Comparison of ENCODE assay signal across 8 cellular contexts in genomic region chr1:20634065-20634593, GRCh38. TPM values are rescaled to one million over a fixed set of nuclear protein-coding genes. Genes with fewer than 3 reads are reported as not detected.
DNase-seq lines count a peak whose midpoint lies in the region; ATAC-seq, FAIRE-seq and TF ChIP-seq lines count a peak whose summit lies in the region.

No MANE protein-coding gene starts in this region.

- H4K91ac ChIP-seq in mesenchymal stem cell (ENCODE audit: low read length): no peak overlapping the region

- in situ Hi-C loops in GM12878 (cut with MboI): no loop called here
- in situ Hi-C loops in ACHN (cut with HindIII; ENCODE audit: low pct_ligation_motif_present, low pct_unique_long_range_greater_than_20kb, low sequenced_read_pairs): no loop called here

- H3K9me3 Mint-ChIP-seq in CD4-positive, alpha-beta T cell: no peaks in the 10 kb centered on the region

- H3K9me3 ChIP-seq in CD4-positive, alpha-beta T cell (ENCODE audit: control insufficient read depth, low read length): no peaks in the 10 kb centered on the region
- H3K9me3 ChIP-seq in GM12878 (replicated peaks; ENCODE audit: control insufficient read depth, insufficient read depth, low read length) (no peaks in the 10 kb centered on the region; the same call in 2 of the 3 replicates), mesenchymal stem cell (ENCODE audit: control insufficient read depth, low read length) (no peaks in the 10 kb centered on the region)

- H3K27ac ChIP-seq in CD4-positive, alpha-beta T cell (ENCODE audit: low read depth, low read length): peak overlapping the region; percentile 72
- no peak overlapping the region; the same call in 1 of the 2 replicates for H3K27ac ChIP-seq in KMS-11
- H3K27ac ChIP-seq in GM12878 (ENCODE audit: control insufficient read depth, insufficient read depth): no peak overlapping the region
- H3K27ac ChIP-seq in mesenchymal stem cell (ENCODE audit: low read length, poor library complexity, severe bottlenecking): peak overlapping the region; percentile 35

- H3K36me3 Mint-ChIP-seq in CD4-positive, alpha-beta T cell (ENCODE audit: low read depth): peaks cover 27% of the 10 kb centered on the region

- TF ChIP-seq EP300 in GM12878 (IDR thresholded peaks at IDR 0.05; ENCODE audit: borderline replicate concordance in 1 of 2, control insufficient read depth in 1 of 2, low read depth in 2 of 2, low read length in 2 of 2): no peak

- no peak for TF ChIP-seq POLR2A in GM12878 (IDR thresholded peaks at IDR 0.05; ENCODE audit: low read depth, low read length)

- TF ChIP-seq CTCF in CD4-positive, alpha-beta T cell (IDR thresholded peaks at IDR 0.05): no peak
- TF ChIP-seq CTCF in KMS-11 (conservative IDR thresholded peaks at IDR 0.05; ENCODE audit: low read depth, low read length) (no peak), GM12878 (IDR thresholded peaks at IDR 0.05 in 2 of 3, conservative IDR thresholded peaks at IDR 0.05 in 1 of 3; ENCODE audit: control insufficient read depth in 2 of 3, extremely low read depth in 1 of 3, insufficient read depth in 1 of 3, low read depth in 3 of 3, low read length in 3 of 3) (no peak)

- H3K36me3 ChIP-seq in KMS-11 (ENCODE audit: insufficient read depth): no peaks in the 10 kb centered on the region
- H3K36me3 ChIP-seq in GM12878 (ENCODE audit: control insufficient read depth in 2 of 2, insufficient read depth in 2 of 2, low read length in 1 of 2): no peaks in the 10 kb centered on the region
- peaks cover 23 to 27% of the 10 kb centered on the region in 2 experiments for H3K36me3 ChIP-seq in mesenchymal stem cell (ENCODE audit: control insufficient read depth in 1 of 2, insufficient read depth in 2 of 2, low read depth in 1 of 2, low read length in 2 of 2)

- no peaks in the 10 kb centered on the region for H4K20me1 ChIP-seq in KMS-11 (ENCODE audit: insufficient read depth)
- H4K20me1 ChIP-seq in GM12878 (ENCODE audit: control insufficient read depth, insufficient read depth): no peaks in the 10 kb centered on the region

- no peak overlapping the region for H2BK15ac ChIP-seq in mesenchymal stem cell (ENCODE audit: low read depth, poor library complexity, severe bottlenecking)

- ATAC-seq in CD4-positive, alpha-beta T cell (ENCODE audit: poor library complexity): peak; percentile 20
- ATAC-seq in GM12878 (peak; percentile 11; the same call in 2 of the 3 replicates), HG02571 (IDR thresholded peaks at IDR 0.05; ENCODE audit: unreplicated experiment) (no peak), GM21526 (IDR thresholded peaks at IDR 0.05; ENCODE audit: low FRiP score, unreplicated experiment) (no peak)

- peak overlapping the region; percentile 95 for H3K4me2 ChIP-seq in KMS-11
- H3K4me2 ChIP-seq in GM12878 (ENCODE audit: control insufficient read depth, insufficient read depth): peak overlapping the region; percentile 98
- H3K4me2 ChIP-seq in mesenchymal stem cell (ENCODE audit: low read length, poor library complexity, severe bottlenecking): peak overlapping the region; percentile 87

- peaks cover 12% of the 10 kb centered on the region for H3K4me1 Mint-ChIP-seq in CD4-positive, alpha-beta T cell (ENCODE audit: low read depth)

- no peak overlapping the region for H2AK5ac ChIP-seq in mesenchymal stem cell (ENCODE audit: low read length, severe bottlenecking)

- peak in 3 of 10 experiments; percentile 8 to 18 (median 9) for DNase-seq in CD4-positive, alpha-beta T cell
- DNase-seq in GM12878 (ENCODE audit: low read depth, low spot score): peak; percentile 13
- no peak for DNase-seq in mesenchymal stem cell
- no peak for DNase-seq in NCI-H1092 treated with DMSO at 0.1 percent for 48 hours (lab: John Stamatoyannopoulos, UW)
- no peak for DNase-seq in ACHN

- peak overlapping the region; percentile 87 for H3K27ac Mint-ChIP-seq in CD4-positive, alpha-beta T cell

- no peak overlapping the region for H3K14ac ChIP-seq in mesenchymal stem cell (ENCODE audit: low read length in 2 of 2)

- H3K4me3 Mint-ChIP-seq in CD4-positive, alpha-beta T cell: peak overlapping the region; percentile 94

- H2AFZ ChIP-seq in KMS-11 (ENCODE audit: low read depth): peak overlapping the region; percentile 84
- peak overlapping the region; percentile 90 for H2AFZ ChIP-seq in GM12878 (ENCODE audit: control insufficient read depth, low read depth, low read length)
- peak overlapping the region; percentile 72 for H2AFZ ChIP-seq in mesenchymal stem cell (ENCODE audit: low read depth, low read length)

- H3K18ac ChIP-seq in mesenchymal stem cell (ENCODE audit: low read depth in 1 of 2, low read length in 2 of 2): no peak overlapping the region

- H3K79me2 ChIP-seq in KMS-11 (ENCODE audit: insufficient read depth, low read depth): no peaks in the 10 kb centered on the region
- no peaks in the 10 kb centered on the region for H3K79me2 ChIP-seq in GM12878 (ENCODE audit: control insufficient read depth, insufficient read depth, low read length)

- no peak overlapping the region for H2BK5ac ChIP-seq in mesenchymal stem cell (ENCODE audit: low read depth, low read length, poor library complexity, severe bottlenecking)

- no peak for TF ChIP-seq RAD21 in GM12878 (IDR thresholded peaks at IDR 0.05; ENCODE audit: insufficient read depth, low read depth, low read length)

- SMC1A ChIA-PET in GM12878 (lab: Charles Lee; ENCODE audit: uncharacterized antibody, unreplicated experiment): interaction anchor here (0.6 to 1.5 kb wide), 5 partner anchors 9 to 112 kb away, joined by 3 to 6 read pairs (median 3); partner anchors contain the start of gene DDOST

- H2BK120ac ChIP-seq in mesenchymal stem cell (ENCODE audit: low read depth, low read length): no peak overlapping the region

- H3K79me1 ChIP-seq in mesenchymal stem cell (replicated peaks; ENCODE audit: low read length, poor library complexity, severe bottlenecking): peaks cover 11% of the 10 kb centered on the region

- H4K8ac ChIP-seq in mesenchymal stem cell (ENCODE audit: low read length): peak overlapping the region; percentile 45

- H3K4ac ChIP-seq in mesenchymal stem cell (ENCODE audit: low read depth in 1 of 2, low read length in 2 of 2): no peak overlapping the region

- H2BK12ac ChIP-seq in mesenchymal stem cell (ENCODE audit: low read length in 2 of 2): no peak overlapping the region

- peaks cover 3% of the 10 kb centered on the region for H3K27me3 Mint-ChIP-seq in CD4-positive, alpha-beta T cell

- no peaks in the 10 kb centered on the region for H3K27me3 ChIP-seq in CD4-positive, alpha-beta T cell (ENCODE audit: control insufficient read depth, insufficient read depth, low read length)
- H3K27me3 ChIP-seq in KMS-11 (ENCODE audit: insufficient read depth, low read depth) (peaks cover 4% of the 10 kb centered on the region; the same call in 1 of the 2 replicates), GM12878 (replicated peaks in 1 of 2; ENCODE audit: control insufficient read depth in 2 of 2, insufficient read depth in 2 of 2, low read length in 1 of 2) (no peaks in the 10 kb centered on the region), mesenchymal stem cell (ENCODE audit: control insufficient read depth in 1 of 2, insufficient read depth in 1 of 2, low read length in 2 of 2) (no peaks in the 10 kb centered on the region)

- 10% methylated on average over 11 of the region's 11 CpGs for WGBS in GM12878 (ENCODE audit: insufficient coverage, insufficient replicate concordance, low lambda C conversion rate, missing lambda C conversion rate)
- WGBS in mesenchymal stem cell: 1% methylated on average over 11 of the region's 11 CpGs

- RAD21 ChIA-PET in GM12878 (lab: Charles Lee; ENCODE audit: unreplicated experiment): interaction anchor here (0.8 to 2.8 kb wide), 5 partner anchors 26 to 561 kb away, joined by 3 to 10 read pairs (median 4); no protein-coding TSS in a partner anchor

- BruUV-seq in GM12878 (replicated peaks; lab: Mats Ljungman, UMichigan): no TSS peak

- H3K4me1 ChIP-seq in KMS-11 (ENCODE audit: low read depth, poor library complexity, severe bottlenecking) (peaks cover 15% of the 10 kb centered on the region), GM12878 (ENCODE audit: control insufficient read depth, insufficient read depth, low read length) (peaks cover 8% of the 10 kb centered on the region; the same call in 1 of the 2 replicates), mesenchymal stem cell (ENCODE audit: control insufficient read depth, insufficient read depth, low read depth, low read length) (peaks cover 8% of the 10 kb centered on the region)

- H3K4me3 ChIP-seq in KMS-11 (IDR thresholded peaks at IDR 0.05; ENCODE audit: insufficient read depth, low read depth, low read length) (peak overlapping the region; percentile 81), GM12878 (peak overlapping the region; percentile 93; the same call in 1 of the 2 replicates), mesenchymal stem cell (ENCODE audit: insufficient read depth in 1 of 2, low read depth in 1 of 2, low read length in 2 of 2) (peak overlapping the region; percentile 37 to 83)

- intact Hi-C loops in CD4-positive, alpha-beta T cell (cut with DNase I, micrococcal nuclease): loop anchor here (5.0 to 10.0 kb wide), 2 partner anchors 719 to 752 kb away; partner anchors contain the start of gene OTUD3 (in 1 of the 2)
- intact Hi-C loops in GM12878 (cut with micrococcal nuclease; ENCODE audit: unreplicated experiment): loop anchor here (10.0 kb wide), 1 partner anchor 419 kb away; no protein-coding TSS in a partner anchor

- CTCF ChIA-PET in CD4-positive, alpha-beta T cell (lab: Charles Lee): interaction anchor here (0.6 to 1.8 kb wide), 5 partner anchors 19 to 112 kb away, joined by 3 to 5 read pairs (median 4); partner anchors contain the start of gene DDOST
- CTCF ChIA-PET in GM12878 (lab: Yijun Ruan, JAX): interaction anchor here (0.5 to 4.0 kb wide), 20 partner anchors 8 to 561 kb away, joined by 3 to 31 read pairs (median 4); partner anchors contain the start of genes DDOST and MUL1

- no peak for FAIRE-seq in GM12878 (lab: Jason Lieb, UNC)

- POLR2A ChIA-PET in CD4-positive, alpha-beta T cell (lab: Charles Lee): interaction anchor here (0.5 to 2.2 kb wide), 18 partner anchors 8 to 1562 kb away, joined by 3 to 35 read pairs (median 4); partner anchors contain the start of genes DDOST, HP1BP3, KIF17 and MUL1
- POLR2A ChIA-PET in GM12878 (lab: Charles Lee): interaction anchor here (0.6 to 0.9 kb wide), 3 partner anchors 8 to 120 kb away, joined by 3 to 8 read pairs (median 3); partner anchors contain the start of gene DDOST

- H3K23ac ChIP-seq in mesenchymal stem cell (ENCODE audit: low read length in 2 of 2): no peak overlapping the region

- peak overlapping the region; percentile 26; the same call in 1 of the 2 replicates for H3K9ac ChIP-seq in KMS-11
- H3K9ac ChIP-seq in GM12878 (ENCODE audit: control insufficient read depth, insufficient read depth, low read length): peak overlapping the region; percentile 21; the same call in 1 of the 2 replicates
- H3K9ac ChIP-seq in mesenchymal stem cell (ENCODE audit: low read length): peak overlapping the region; percentile 80

RNA-seq across cellular contexts. Expression of gene PINK1, which starts 0.9 kb away (rescaled TPM):
- total RNA-seq in CD4-positive, alpha-beta T cell: 1 to 10 TPM; 6.6 to 7.5 TPM
- 1.3 and 1.4 TPM in 2 replicates for total RNA-seq in GM12878 (2013; cell fraction: nucleolus; rRNA removed)
- total RNA-seq in GM12878 (2014; rRNA removed) (2.3 and 2.8 TPM in 2 replicates), GM12878 (2014; rRNA removed; fragmentation: Illumina TruSeq; extraction: Trizol) (1.2 TPM in 2 replicates), GM12878 (2021) (2.4 and 2.5 TPM in 2 replicates)
- polyA plus RNA-seq in GM12878 (2011; ENCODE audit: low read depth): 1.6 TPM
- polyA plus RNA-seq in GM12878 (2011; rRNA removed) (1.4 and 1.9 TPM in 2 replicates), GM12878 (2014; fragmentation: Illumina TruSeq; extraction: Trizol) (1.4 TPM in 2 replicates), GM12878 (2014; fragmentation: Nextera tagmentation; extraction: Ambion mirVana) (under 1 TPM in 1 of 2 experiments, not detected in 1; 0.42 TPM), GM12878 (2014; rRNA removed) (1.9 and 2.2 TPM in 2 replicates), GM12878 (2016; fragmentation: Nextera tagmentation; extraction: Ambion mirVana) (1 to 10 TPM; 1.6 to 4.4 TPM)
- 2.2 and 2.8 TPM in 2 replicates for polyA plus RNA-seq in GM12878 (2011; cell fraction: cytosol; rRNA removed)
- 1.7 and 1.8 TPM in 2 replicates for polyA plus RNA-seq in GM12878 (2011; cell fraction: nucleus; rRNA removed)
- polyA plus RNA-seq in GM12878 (2012): 1.1 and 2.1 TPM in 2 replicates
- 1.5 and 1.9 TPM in 2 replicates for polyA minus RNA-seq in GM12878 (2011; rRNA and poly(A)+ RNA removed)
- polyA minus RNA-seq in GM12878 (2011; cell fraction: cytosol; rRNA and poly(A)+ RNA removed): 0.62 and 1.1 TPM in 2 replicates
- polyA minus RNA-seq in GM12878 (2011; cell fraction: nucleus; rRNA and poly(A)+ RNA removed): 0.36 and 0.96 TPM in 2 replicates
- 22.9 TPM for polyA plus RNA-seq in mesenchymal stem cell (2013, experiment 1 of 2)
- polyA plus RNA-seq in mesenchymal stem cell (2013, experiment 2 of 2): 22.7 TPM

RNA-seq across cellular contexts. Expression of gene DDOST, which starts 27.0 kb away (rescaled TPM):
- total RNA-seq in CD4-positive, alpha-beta T cell: 100 to 1,000 TPM in 1 of 2 experiments, 10 to 100 TPM in 1; 96.1 to 101 TPM
- total RNA-seq in GM12878 (2013; cell fraction: nucleolus; rRNA removed): 119 and 129 TPM in 2 replicates
- 245 and 248 TPM in 2 replicates for total RNA-seq in GM12878 (2014; rRNA removed)
- 148 and 159 TPM in 2 replicates for total RNA-seq in GM12878 (2014; rRNA removed; fragmentation: Illumina TruSeq; extraction: Trizol)
- total RNA-seq in GM12878 (2021): 175 and 194 TPM in 2 replicates
- 134 TPM for polyA plus RNA-seq in GM12878 (2011; ENCODE audit: low read depth)
- polyA plus RNA-seq in GM12878 (2011; rRNA removed): 146 and 220 TPM in 2 replicates
- 251 and 279 TPM in 2 replicates for polyA plus RNA-seq in GM12878 (2011; cell fraction: cytosol; rRNA removed)
- 64.5 and 72.8 TPM in 2 replicates for polyA plus RNA-seq in GM12878 (2011; cell fraction: nucleus; rRNA removed)
- polyA plus RNA-seq in GM12878 (2012): 161 and 169 TPM in 2 replicates
- 148 and 196 TPM in 2 replicates for polyA plus RNA-seq in GM12878 (2014; fragmentation: Illumina TruSeq; extraction: Trizol)
- polyA plus RNA-seq in GM12878 (2014; fragmentation: Nextera tagmentation; extraction: Ambion mirVana): 100 to 1,000 TPM; 100 to 159 TPM
- polyA plus RNA-seq in GM12878 (2014; rRNA removed): 206 and 220 TPM in 2 replicates
- polyA plus RNA-seq in GM12878 (2016; fragmentation: Nextera tagmentation; extraction: Ambion mirVana): 100 to 1,000 TPM; 272 to 274 TPM
- polyA minus RNA-seq in GM12878 (2011; rRNA and poly(A)+ RNA removed): 187 and 259 TPM in 2 replicates
- 60.7 and 64.7 TPM in 2 replicates for polyA minus RNA-seq in GM12878 (2011; cell fraction: cytosol; rRNA and poly(A)+ RNA removed)
- polyA minus RNA-seq in GM12878 (2011; cell fraction: nucleus; rRNA and poly(A)+ RNA removed): 35.1 and 53.9 TPM in 2 replicates
- polyA plus RNA-seq in mesenchymal stem cell (2013, experiment 1 of 2): 286 TPM
- 285 TPM for polyA plus RNA-seq in mesenchymal stem cell (2013, experiment 2 of 2)

RNA-seq across cellular contexts. Expression of gene CDA, which starts 45.2 kb away (rescaled TPM):
- under 1 TPM; 0.38 to 0.50 TPM for total RNA-seq in CD4-positive, alpha-beta T cell
- not detected in 2 replicates for total RNA-seq in GM12878 (2013; cell fraction: nucleolus; rRNA removed)
- total RNA-seq in GM12878 (2014; rRNA removed) (not detected in 2 replicates), GM12878 (2014; rRNA removed; fragmentation: Illumina TruSeq; extraction: Trizol) (not detected in 2 replicates), GM12878 (2021) (0.21 TPM in 1 of 2 replicates, not detected in the other)
- not detected for polyA plus RNA-seq in GM12878 (2011; ENCODE audit: low read depth)
- polyA plus RNA-seq in GM12878 (2011; rRNA removed) (not detected in 2 replicates), GM12878 (2014; fragmentation: Illumina TruSeq; extraction: Trizol) (not detected in 2 replicates), GM12878 (2014; fragmentation: Nextera tagmentation; extraction: Ambion mirVana) (not detected), GM12878 (2014; rRNA removed) (not detected in 2 replicates), GM12878 (2016; fragmentation: Nextera tagmentation; extraction: Ambion mirVana) (not detected)
- not detected in 2 replicates for polyA plus RNA-seq in GM12878 (2011; cell fraction: cytosol; rRNA removed)
- polyA plus RNA-seq in GM12878 (2011; cell fraction: nucleus; rRNA removed): not detected in 2 replicates
- not detected in 2 replicates for polyA plus RNA-seq in GM12878 (2012)
- not detected in 2 replicates for polyA minus RNA-seq in GM12878 (2011; rRNA and poly(A)+ RNA removed)
- polyA minus RNA-seq in GM12878 (2011; cell fraction: cytosol; rRNA and poly(A)+ RNA removed): 1.6 TPM in 1 of 2 replicates, not detected in the other
- polyA minus RNA-seq in GM12878 (2011; cell fraction: nucleus; rRNA and poly(A)+ RNA removed): 0.36 TPM in 1 of 2 replicates, not detected in the other
- 1.6 TPM for polyA plus RNA-seq in mesenchymal stem cell (2013, experiment 1 of 2)
- polyA plus RNA-seq in mesenchymal stem cell (2013, experiment 2 of 2): 1.5 TPM

Comparison
In these comparisons a context has a peak if more than half of its experiments do, and no peak if none do; other contexts are left out.
1. ATAC-seq: peak in CD4-positive, alpha-beta T cell (single experiment) and GM12878 (single experiment); none in HG02571 (single experiment) and GM21526 (single experiment).
2. H3K27ac ChIP-seq: peak in CD4-positive, alpha-beta T cell (single experiment) and mesenchymal stem cell (single experiment); none in KMS-11 (single experiment) and GM12878 (single experiment).
3. H3K9ac ChIP-seq: peak in every context shown above with its lines; median percentile 80 in mesenchymal stem cell; 26 in KMS-11; 21 in GM12878.
4. Peak in every context shown above with its lines, with median percentiles within 50 percentile points of each other: H2AFZ ChIP-seq, H3K4me2 ChIP-seq and H3K4me3 ChIP-seq.